In the genomic region with DNA sequence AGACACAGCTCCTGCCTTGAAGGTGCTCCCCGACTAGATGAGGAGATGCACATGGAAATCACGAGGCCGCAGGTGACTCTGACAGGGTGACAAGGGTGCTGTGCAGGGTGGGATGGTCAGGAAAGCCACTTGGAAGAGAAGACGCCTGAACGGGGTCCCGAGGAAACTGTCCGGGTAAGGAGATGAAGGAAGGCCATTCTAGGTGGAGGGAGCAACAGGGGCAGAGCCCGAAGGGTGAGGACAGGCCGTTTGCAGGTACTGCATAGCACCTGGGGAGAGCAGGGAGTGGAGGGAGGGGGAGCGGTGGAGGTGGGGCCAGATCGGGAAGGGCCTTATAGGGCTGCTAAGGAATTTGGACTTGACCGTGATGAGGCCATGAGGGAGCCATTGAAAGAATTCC, we compare ENCODE assay signal across 21 cellular contexts.
"Had no signal": no experiment of that assay in that cellular context is flagged by ENCODE, and none has a peak within 500 bp of the region (broad histone marks: within the 10 kb centered on the region; RNA-seq: fewer than 3 reads in every experiment).

No MANE protein-coding gene starts in this region.

- ATAC-seq: esophagus mucosa; heart left ventricle; left lung; lower lobe of right lung; natural killer cell treated with Interleukin-12 subunit alpha and Interleukin-12 subunit beta and Interleukin-15 and Interleukin-18, amount 100 ng/mL, for 72 hours; psoas muscle; right lobe of liver; stimulated activated memory B cell treated with anti-CD40 and anti-IgM and Interleukin-4, amounts not matched to agents 10 μg/mL and 1 μg/mL and 100 μg/mL, for 72 hours; stimulated activated naive CD8-positive, alpha-beta T cell treated with anti-CD3 and anti-CD28 coated beads, Interleukin-15, amount 100 ng/mL, for 72 hours had no signal

- H3K4me3 ChIP-seq: coronary artery, heart left ventricle, left lung, lower lobe of right lung, psoas muscle, right lobe of liver, testis, tibial nerve had no signal

- H3K27me3 ChIP-seq: heart left ventricle, left lung, right lobe of liver, testis, tibial nerve had no signal

- H3K27ac ChIP-seq: coronary artery, heart left ventricle, left lung, lower lobe of right lung, parathyroid adenoma, psoas muscle, right lobe of liver, testis, tibial nerve had no signal

- DNase-seq: effector CD8-positive, alpha-beta T cell; heart left ventricle; hippocampal formation; islet precursor cell; left lung; lower lobe of right lung; midbrain; psoas muscle; retina; right lobe of liver; stimulated activated CD4-positive, alpha-beta T cell treated with anti-CD3 and anti-CD28 coated beads, Interleukin-15, amount 100 ng/mL, for 24 hours; stimulated activated CD4-positive, alpha-beta T cell treated with anti-CD3 and anti-CD28 coated beads, Interleukin-1b, Interleukin-23, amount 100 ng/mL, for 48 hours; stimulated activated CD4-positive, alpha-beta T cell treated with anti-CD3 and anti-CD28 coated beads, Interleukin-4, amount 100 ng/mL, for 24 hours; stimulated activated naive CD8-positive, alpha-beta T cell treated with anti-CD3 and anti-CD28 coated beads, Interleukin-15, amount 100 ng/mL, for 72 hours; testis had no signal

- H3K4me1 ChIP-seq: left lung, lower lobe of right lung, parathyroid adenoma, right lobe of liver, testis, tibial nerve had no signal

- H3K9me3 ChIP-seq: heart left ventricle, left lung, lower lobe of right lung, psoas muscle, right lobe of liver, testis, tibial nerve had no signal

- H3K36me3 ChIP-seq: heart left ventricle, left lung, lower lobe of right lung, right lobe of liver, tibial nerve had no signal
